24 cellular contexts compared by ENCODE assay signal in the genomic region with DNA sequence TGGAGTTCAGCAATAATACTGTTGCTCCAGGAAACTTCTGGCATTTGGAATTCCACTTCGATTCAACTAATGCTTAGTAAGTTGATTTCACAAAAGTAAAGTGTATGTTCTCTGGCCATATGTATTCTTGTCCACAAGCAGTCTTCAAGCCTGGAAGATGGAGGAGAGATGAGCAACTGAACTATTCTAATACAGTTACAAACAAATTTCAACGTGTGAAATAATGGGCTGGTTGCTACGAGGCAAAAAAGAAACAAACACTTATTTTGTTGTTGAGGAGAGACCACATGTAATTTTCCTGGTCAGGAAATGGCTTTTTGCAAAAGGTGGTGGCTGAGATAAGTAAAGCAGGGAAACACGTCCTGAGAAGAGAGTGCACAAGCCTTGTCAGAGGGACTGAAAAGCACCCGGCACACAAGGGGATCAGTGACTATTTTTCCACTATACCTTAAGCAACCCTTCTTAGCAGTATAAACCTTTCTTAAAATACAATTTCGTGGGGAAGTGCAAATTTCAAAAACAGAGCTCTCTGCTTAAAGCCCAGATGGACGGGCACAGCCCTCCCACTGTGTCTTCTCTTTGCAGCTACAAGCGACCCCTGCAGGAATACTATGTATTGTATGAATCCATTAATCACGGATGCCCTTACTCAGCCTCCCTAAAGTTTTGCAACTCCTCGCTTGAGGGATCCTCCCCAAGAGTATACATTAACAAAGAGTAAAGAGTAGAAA.
A peak's percentile ranks its signal among the peaks of the same experiment; 100 is the strongest.
DNase-seq lines count a peak whose midpoint lies in the region; ATAC-seq and TF ChIP-seq lines count a peak whose summit lies in the region.
"Had no signal": no experiment of that assay in that cellular context is flagged by ENCODE, and none has a peak within 500 bp of the region (broad histone marks: within the 10 kb centered on the region; RNA-seq: fewer than 3 reads in every experiment).

No MANE protein-coding gene starts in this region.

- H3K79me2 ChIP-seq in SK-N-SH (ENCODE audit: insufficient read depth): no peaks in the 10 kb centered on the region

- H3K9ac ChIP-seq in SK-N-SH (no peak overlapping the region), mesenchymal stem cell (ENCODE audit: low read length) (no peak overlapping the region)
- H3K9ac ChIP-seq: BLaER1 treated with 17β-estradiol and CSF1 and Interleukin-3, amounts not matched to agents 10 nM and 100 nM had no signal

- POLR2A ChIA-PET in SK-N-SH (lab: Yijun Ruan, JAX): interaction anchor here (0.6 kb wide), 1 partner anchor 74 kb away, joined by 3 read pairs; no protein-coding TSS in a partner anchor

- H3K23ac ChIP-seq in mesenchymal stem cell (ENCODE audit: low read length in 2 of 2): no peak overlapping the region

- no peak overlapping the region for H3K14ac ChIP-seq in mesenchymal stem cell (ENCODE audit: low read length in 2 of 2)

- CTCF ChIA-PET in SK-N-SH (lab: Yijun Ruan, JAX): interaction anchor here (0.6 to 0.8 kb wide), 2 partner anchors 9 to 311 kb away, joined by 3 to 5 read pairs; no protein-coding TSS in a partner anchor

- H3K4me2 ChIP-seq in SK-N-SH (no peak overlapping the region), mesenchymal stem cell (ENCODE audit: low read length, poor library complexity, severe bottlenecking) (no peak overlapping the region)
- H3K4me2 ChIP-seq: BLaER1 treated with 17β-estradiol and CSF1 and Interleukin-3, amounts not matched to agents 10 nM and 100 nM had no signal

- H3K9me2 ChIP-seq in SK-N-SH: no peaks in the 10 kb centered on the region

- no peak for ATAC-seq in SK-N-SH treated with all-trans-retinoic acid at 6 μM for 48 hours
- no peak for ATAC-seq in GM21367 (IDR thresholded peaks at IDR 0.05; ENCODE audit: unreplicated experiment)
- ATAC-seq in HG03108 (IDR thresholded peaks at IDR 0.05; ENCODE audit: unreplicated experiment): no peak

- H3K36me3 Mint-ChIP-seq in type B pancreatic cell: no peaks in the 10 kb centered on the region
- no peaks in the 10 kb centered on the region for H3K36me3 Mint-ChIP-seq in activated naive CD8-positive, alpha-beta T cell treated with anti-CD3 and anti-CD28 coated beads for 36 hours

- H2BK120ac ChIP-seq in mesenchymal stem cell (ENCODE audit: low read depth, low read length): no peak overlapping the region

- no peaks in the 10 kb centered on the region for H3K36me3 ChIP-seq in SK-N-SH (replicated peaks in 1 of 2; ENCODE audit: control insufficient read depth in 1 of 2, insufficient read depth in 2 of 2, low read length in 1 of 2)
- H3K36me3 ChIP-seq in WERI-Rb-1: no peaks in the 10 kb centered on the region
- no peaks in the 10 kb centered on the region for H3K36me3 ChIP-seq in mesenchymal stem cell (ENCODE audit: control insufficient read depth in 1 of 2, insufficient read depth in 2 of 2, low read depth in 1 of 2, low read length in 2 of 2)
- H3K36me3 ChIP-seq: BLaER1 treated with 17β-estradiol and CSF1 and Interleukin-3, amounts not matched to agents 10 nM and 100 nM; spleen; vagina had no signal

- H3K4ac ChIP-seq in mesenchymal stem cell (ENCODE audit: low read depth in 1 of 2, low read length in 2 of 2): no peak overlapping the region

- TF ChIP-seq CTCF in SK-N-SH (IDR thresholded peaks at IDR 0.05) (no peak), WERI-Rb-1 (IDR thresholded peaks at IDR 0.05; ENCODE audit: low read depth, low read length) (0 out of 2 replicates have a peak, but pooled peaks have one; percentile 15), type B pancreatic cell (conservative IDR thresholded peaks at IDR 0.05) (peak; percentile 47)

- H3F3A ChIP-seq in SK-N-SH (replicated peaks; ENCODE audit: insufficient read depth): no peaks in the 10 kb centered on the region

- no peak overlapping the region for H2BK5ac ChIP-seq in mesenchymal stem cell (ENCODE audit: low read depth, low read length, poor library complexity, severe bottlenecking)

- 0 out of 2 replicates have a peak, but pooled peaks have one; percentile 10 for TF ChIP-seq RAD21 in SK-N-SH (IDR thresholded peaks at IDR 0.05; ENCODE audit: low read length)

- no peak overlapping the region for H2AFZ ChIP-seq in SK-N-SH (ENCODE audit: low read depth)
- H2AFZ ChIP-seq in mesenchymal stem cell (ENCODE audit: low read depth, low read length): no peak overlapping the region

- H2AK5ac ChIP-seq in mesenchymal stem cell (ENCODE audit: low read length, severe bottlenecking): no peak overlapping the region

- H4K20me1 ChIP-seq in SK-N-SH (ENCODE audit: insufficient read depth): no peaks in the 10 kb centered on the region
- H4K20me1 ChIP-seq: BLaER1 treated with 17β-estradiol and CSF1 and Interleukin-3, amounts not matched to agents 10 nM and 100 nM had no signal

- no peak overlapping the region for H3K27ac ChIP-seq in SK-N-SH (ENCODE audit: low read depth in 2 of 2, low read length in 1 of 2)
- H3K27ac ChIP-seq in WERI-Rb-1: no peak overlapping the region
- no peak overlapping the region for H3K27ac ChIP-seq in mesenchymal stem cell (ENCODE audit: low read length, poor library complexity, severe bottlenecking)
- H3K27ac ChIP-seq: BLaER1 treated with 17β-estradiol and CSF1 and Interleukin-3, amounts not matched to agents 10 nM and 100 nM; epithelial cell of prostate; spleen; testis; vagina had no signal

- TF ChIP-seq EP300 in SK-N-SH (IDR thresholded peaks at IDR 0.05; ENCODE audit: borderline replicate concordance in 1 of 2, low read depth in 1 of 2, low read length in 1 of 2): no peak

- H3K4me1 Mint-ChIP-seq in type B pancreatic cell (ENCODE audit: unreplicated experiment): peaks cover 4% of the 10 kb centered on the region
- no peaks in the 10 kb centered on the region for H3K4me1 Mint-ChIP-seq in activated naive CD8-positive, alpha-beta T cell treated with anti-CD3 and anti-CD28 coated beads for 36 hours

- H3K4me3 ChIP-seq in SK-N-SH (ENCODE audit: low read depth in 2 of 2, low read length in 1 of 2) (no peak overlapping the region), WERI-Rb-1 (ENCODE audit: low read depth, low read length) (no peak overlapping the region), mesenchymal stem cell (ENCODE audit: insufficient read depth in 1 of 2, low read depth in 1 of 2, low read length in 2 of 2) (no peak overlapping the region)
- H3K4me3 ChIP-seq: BLaER1 treated with 17β-estradiol and CSF1 and Interleukin-3, amounts not matched to agents 10 nM and 100 nM; spleen; testis; vagina had no signal

- H3K18ac ChIP-seq in mesenchymal stem cell (ENCODE audit: low read depth in 1 of 2, low read length in 2 of 2): no peak overlapping the region

- H4K91ac ChIP-seq in mesenchymal stem cell (ENCODE audit: low read length): no peak overlapping the region

- DNase-seq in SK-N-SH (no peak), WERI-Rb-1 (no peak), mesenchymal stem cell (peak; percentile 30), type B pancreatic cell (ENCODE audit: extremely low spot score, unreplicated experiment) (no peak)
- DNase-seq in activated naive CD8-positive, alpha-beta T cell treated with anti-CD3 and anti-CD28 coated beads for 36 hours: no peak
- DNase-seq: ACHN; activated CD4-positive, alpha-beta memory T cell treated with anti-CD3 and anti-CD28 coated beads, Interleukin-2, amount 10 ng/mL, durations not matched to agents 7 days and 5 days; activated CD4-positive, CD25-positive, alpha-beta regulatory T cell treated with anti-CD3 and anti-CD28 coated beads, Interleukin-2, amount 50 U/mL, for 72 hours; activated effector memory CD4-positive, alpha-beta T cell treated with Interleukin-2 at 50 U/mL for 16 hours; central memory CD4-positive, alpha-beta T cell; mammary epithelial cell; NCI-H187; NCI-H2171 treated with DMSO at 0.1 percent for 48 hours; retina; spleen; stimulated activated CD4-positive, alpha-beta T cell treated with anti-CD3 and anti-CD28 coated beads, Interleukin-4, amount 100 ng/mL, for 24 hours; stimulated activated naive CD4-positive, alpha-beta T cell treated with Interleukin-2 at 50 U/mL for 16 hours; testis had no signal

- H4K8ac ChIP-seq in mesenchymal stem cell (ENCODE audit: low read length): no peak overlapping the region

- no peak overlapping the region for H3K4me3 Mint-ChIP-seq in type B pancreatic cell
- H3K4me3 Mint-ChIP-seq in activated naive CD8-positive, alpha-beta T cell treated with anti-CD3 and anti-CD28 coated beads for 36 hours: no peak overlapping the region
- H3K4me3 Mint-ChIP-seq: activated CD4-positive, alpha-beta memory T cell treated with anti-CD3 and anti-CD28 coated beads, Interleukin-2, amount 10 ng/mL, durations not matched to agents 7 days and 5 days had no signal

- no peaks in the 10 kb centered on the region for H3K79me1 ChIP-seq in mesenchymal stem cell (replicated peaks; ENCODE audit: low read length, poor library complexity, severe bottlenecking)

- H3K9me3 Mint-ChIP-seq in type B pancreatic cell: no peaks in the 10 kb centered on the region
- H3K9me3 Mint-ChIP-seq in activated naive CD8-positive, alpha-beta T cell treated with anti-CD3 and anti-CD28 coated beads for 36 hours: no peaks in the 10 kb centered on the region
- H3K9me3 Mint-ChIP-seq: activated CD4-positive, alpha-beta memory T cell treated with anti-CD3 and anti-CD28 coated beads, Interleukin-2, amount 10 ng/mL, durations not matched to agents 7 days and 5 days had no signal

- H3K27me3 ChIP-seq in SK-N-SH (ENCODE audit: insufficient read depth): no peaks in the 10 kb centered on the region
- H3K27me3 ChIP-seq in WERI-Rb-1 (ENCODE audit: insufficient read depth, low read depth, severe bottlenecking): no peaks in the 10 kb centered on the region
- H3K27me3 ChIP-seq in mesenchymal stem cell (ENCODE audit: control insufficient read depth in 1 of 2, insufficient read depth in 1 of 2, low read length in 2 of 2): no peaks in the 10 kb centered on the region
- H3K27me3 ChIP-seq: BLaER1 treated with 17β-estradiol and CSF1 and Interleukin-3, amounts not matched to agents 10 nM and 100 nM; spleen; testis; vagina had no signal

- H3K27ac Mint-ChIP-seq in type B pancreatic cell: no peak overlapping the region
- H3K27ac Mint-ChIP-seq in activated naive CD8-positive, alpha-beta T cell treated with anti-CD3 and anti-CD28 coated beads for 36 hours: no peak overlapping the region
- H3K27ac Mint-ChIP-seq: activated CD4-positive, alpha-beta memory T cell treated with anti-CD3 and anti-CD28 coated beads, Interleukin-2, amount 10 ng/mL, durations not matched to agents 7 days and 5 days had no signal

- 32% methylated on average over 10 of the region's 10 CpGs for WGBS in SK-N-SH (ENCODE audit: low lambda C conversion rate)
- WGBS in mesenchymal stem cell: 43% methylated on average over 8 of the region's 10 CpGs

- H3K9me3 ChIP-seq in SK-N-SH (no peaks in the 10 kb centered on the region), WERI-Rb-1 (ENCODE audit: severe bottlenecking) (no peaks in the 10 kb centered on the region), mesenchymal stem cell (ENCODE audit: control insufficient read depth, low read length) (no peaks in the 10 kb centered on the region)
- H3K9me3 ChIP-seq: BLaER1 treated with 17β-estradiol and CSF1 and Interleukin-3, amounts not matched to agents 10 nM and 100 nM; spleen; testis; vagina had no signal

- H3K27me3 Mint-ChIP-seq in type B pancreatic cell: no peaks in the 10 kb centered on the region
- H3K27me3 Mint-ChIP-seq in activated naive CD8-positive, alpha-beta T cell treated with anti-CD3 and anti-CD28 coated beads for 36 hours: peaks cover 3% of the 10 kb centered on the region
- H3K27me3 Mint-ChIP-seq: activated CD4-positive, alpha-beta memory T cell treated with anti-CD3 and anti-CD28 coated beads, Interleukin-2, amount 10 ng/mL, durations not matched to agents 7 days and 5 days had no signal

- H2BK15ac ChIP-seq in mesenchymal stem cell (ENCODE audit: low read depth, poor library complexity, severe bottlenecking): no peak overlapping the region

- H2BK12ac ChIP-seq in mesenchymal stem cell (ENCODE audit: low read length in 2 of 2): no peak overlapping the region

- no peaks in the 10 kb centered on the region; a peak in 1 of 4 replicates for H3K4me1 ChIP-seq in SK-N-SH (ENCODE audit: control insufficient read depth in 1 of 2, insufficient read depth in 2 of 2, low read depth in 1 of 2, low read length in 1 of 2)
- no peaks in the 10 kb centered on the region for H3K4me1 ChIP-seq in mesenchymal stem cell (ENCODE audit: control insufficient read depth, insufficient read depth, low read depth, low read length)
- H3K4me1 ChIP-seq: spleen, testis had no signal
